In genomic region chr4:17038510-17039176, GRCh38 we compare ENCODE assay signal across 1 cellular context.
TF ChIP-seq lines count a peak whose summit lies in the region.

No MANE protein-coding gene starts in this region.

TF ChIP-seq in IMR-90, 13 proteins besides CTCF, POLR2A, EP300 and RAD21 (continued from another document):
- TF ChIP-seq MAZ (IDR thresholded peaks at IDR 0.05; ENCODE audit: borderline replicate concordance, low read depth, low read length): no peak
- TF ChIP-seq NFE2L2 (IDR thresholded peaks at IDR 0.05; ENCODE audit: low read depth, low read length): no peak
- no peak for TF ChIP-seq BHLHE40 (IDR thresholded peaks at IDR 0.05; ENCODE audit: low read depth, low read length)
- TF ChIP-seq SMC3 (IDR thresholded peaks at IDR 0.05; ENCODE audit: low read depth, low read length): no peak
- no peak for TF ChIP-seq MXI1 (IDR thresholded peaks at IDR 0.05; ENCODE audit: borderline replicate concordance, low read depth, low read length)
- TF ChIP-seq CEBPB (IDR thresholded peaks at IDR 0.05; ENCODE audit: low read depth, low read length): no peak
- no peak for TF ChIP-seq RCOR1 (IDR thresholded peaks at IDR 0.05; ENCODE audit: insufficient replicate concordance, low read length)
